In genomic region chr10:52664629-52665028, GRCh38 we compare ENCODE assay signal across 34 cellular contexts.
"Had no signal": no experiment of that assay in that cellular context is flagged by ENCODE, and none has a peak within 500 bp of the region (broad histone marks: within the 10 kb centered on the region; RNA-seq: fewer than 3 reads in every experiment).

No MANE protein-coding gene starts in this region.

- H3K9me3 ChIP-seq: body of pancreas, colonic mucosa, gastrocnemius medialis had no signal

- H3K36me3 Mint-ChIP-seq: activated naive CD4-positive, alpha-beta T cell treated with anti-CD3 and anti-CD28 coated beads, Interleukin-2, amount 50 U/mL, for 24 hours; activated naive CD8-positive, alpha-beta T cell treated with anti-CD3 and anti-CD28 coated beads for 36 hours had no signal

- H3K27me3 ChIP-seq: adrenal gland, body of pancreas, colonic mucosa, dorsolateral prefrontal cortex, gastrocnemius medialis, heart left ventricle, hepatocyte had no signal

- DNase-seq: activated B cell treated with CpG ODN at 0.5 μM for 24 hours; activated CD4-positive, alpha-beta T cell treated with anti-CD3 and anti-CD28 coated beads for 48 hours; activated CD4-positive, alpha-beta T cell treated with anti-CD3 and anti-CD28 coated beads, Interleukin-2, amount 50 U/mL, for 1 hour; activated CD4-positive, alpha-beta T cell treated with anti-CD3 and anti-CD28 coated beads, Interleukin-2, amount 50 U/mL, for 48 hours; activated CD8-positive, alpha-beta memory T cell treated with anti-CD3 and anti-CD28 coated beads for 24 hours; activated CD8-positive, alpha-beta T cell treated with anti-CD3 and anti-CD28 coated beads for 36 hours; activated effector memory CD4-positive, alpha-beta T cell treated with Interleukin-2 at 50 U/mL for 16 hours; activated gamma-delta T cell treated with Interleukin-2 at 50 U/mL for 16 hours; activated naive CD4-positive, alpha-beta T cell treated with Interleukin-2 at 50 U/mL for 16 hours; activated naive CD8-positive, alpha-beta T cell treated with anti-CD3 and anti-CD28 coated beads for 36 hours; activated naive CD8-positive, alpha-beta T cell treated with anti-CD3 and anti-CD28 coated beads, Interleukin-2, amount 50 U/mL, for 24 hours; activated T-cell treated with anti-CD3 and anti-CD28 coated beads, Interleukin-2, amount 50 U/mL, for 4 hours; adrenal gland; amygdala; aorta; body of pancreas; caudate nucleus; cerebellar nuclear complex; colonic mucosa; dorsolateral prefrontal cortex; effector memory CD4-positive, alpha-beta T cell; endodermal cell; foreskin fibroblast; gastrocnemius medialis; glutamatergic neuron; heart left ventricle; T-helper 17 cell had no signal

- H3K27ac Mint-ChIP-seq: activated B cell treated with CpG ODN at 0.5 μM for 24 hours; activated CD8-positive, alpha-beta T cell treated with anti-CD3 and anti-CD28 coated beads for 36 hours; activated naive CD4-positive, alpha-beta T cell treated with anti-CD3 and anti-CD28 coated beads, Interleukin-2, amount 50 U/mL, for 24 hours; activated naive CD8-positive, alpha-beta T cell treated with anti-CD3 and anti-CD28 coated beads for 36 hours; activated naive CD8-positive, alpha-beta T cell treated with anti-CD3 and anti-CD28 coated beads, Interleukin-2, amount 50 U/mL, for 24 hours; activated T-helper 17 cell treated with anti-CD3 and anti-CD28 coated beads, Interleukin-2, amount 50 U/mL, for 72 hours; dendritic cell treated with granulocyte-macrophage colony-stimulating factor and Interleukin-4, amounts not matched to agents 40 ng/mL and 50 ng/mL, for 4 days; endodermal cell; T-helper 17 cell had no signal

- H3K27me3 Mint-ChIP-seq: activated B cell treated with CpG ODN at 0.5 μM for 24 hours; activated CD8-positive, alpha-beta T cell treated with anti-CD3 and anti-CD28 coated beads for 36 hours; activated naive CD4-positive, alpha-beta T cell treated with anti-CD3 and anti-CD28 coated beads, Interleukin-2, amount 50 U/mL, for 24 hours; activated naive CD8-positive, alpha-beta T cell treated with anti-CD3 and anti-CD28 coated beads for 36 hours; activated naive CD8-positive, alpha-beta T cell treated with anti-CD3 and anti-CD28 coated beads, Interleukin-2, amount 50 U/mL, for 24 hours; activated T-helper 17 cell treated with anti-CD3 and anti-CD28 coated beads, Interleukin-2, amount 50 U/mL, for 72 hours; dendritic cell treated with granulocyte-macrophage colony-stimulating factor and Interleukin-4, amounts not matched to agents 40 ng/mL and 50 ng/mL, for 4 days; T-helper 17 cell had no signal

- H3K36me3 ChIP-seq: adrenal gland, colonic mucosa, gastrocnemius medialis, heart left ventricle had no signal

- H2AFZ ChIP-seq: hepatocyte had no signal

- H3K4me3 ChIP-seq: adrenal gland, body of pancreas, colonic mucosa, dorsolateral prefrontal cortex, gastrocnemius medialis, heart left ventricle, hepatocyte had no signal

- ATAC-seq: activated CD4-positive, CD25-positive, alpha-beta regulatory T cell treated with anti-CD3 and anti-CD28 coated beads, Interleukin-2, amount 50 U/mL, for 24 hours; activated CD8-positive, alpha-beta T cell treated with anti-CD3 and anti-CD28 coated beads for 36 hours; activated naive CD8-positive, alpha-beta T cell treated with anti-CD3 and anti-CD28 coated beads, Interleukin-2, amount 50 U/mL, for 24 hours; activated T-cell treated with anti-CD3 and anti-CD28 coated beads, Interleukin-2, amount 50 U/mL, for 4 hours; activated T-helper 17 cell treated with anti-CD3 and anti-CD28 coated beads, Interleukin-2, amount 50 U/mL, for 72 hours; body of pancreas; esophagus mucosa; gastrocnemius medialis; heart left ventricle; T-helper 17 cell had no signal

- H3K79me2 ChIP-seq: hepatocyte had no signal

- H3K4me2 ChIP-seq: hepatocyte had no signal

- H3K4me1 Mint-ChIP-seq: activated B cell treated with CpG ODN at 0.5 μM for 24 hours; activated naive CD4-positive, alpha-beta T cell treated with anti-CD3 and anti-CD28 coated beads, Interleukin-2, amount 50 U/mL, for 24 hours; activated naive CD8-positive, alpha-beta T cell treated with anti-CD3 and anti-CD28 coated beads for 36 hours; activated naive CD8-positive, alpha-beta T cell treated with anti-CD3 and anti-CD28 coated beads, Interleukin-2, amount 50 U/mL, for 24 hours; activated T-helper 17 cell treated with anti-CD3 and anti-CD28 coated beads, Interleukin-2, amount 50 U/mL, for 72 hours; T-helper 17 cell had no signal

- H3K27ac ChIP-seq: adrenal gland, body of pancreas, colonic mucosa, dorsolateral prefrontal cortex, gastrocnemius medialis, heart left ventricle, hepatocyte, VCaP had no signal

- H3K4me1 ChIP-seq: adrenal gland, body of pancreas, colonic mucosa, gastrocnemius medialis, heart left ventricle had no signal

- H3K4me3 Mint-ChIP-seq: activated B cell treated with CpG ODN at 0.5 μM for 24 hours; activated CD8-positive, alpha-beta T cell treated with anti-CD3 and anti-CD28 coated beads for 36 hours; activated naive CD4-positive, alpha-beta T cell treated with anti-CD3 and anti-CD28 coated beads, Interleukin-2, amount 50 U/mL, for 24 hours; activated naive CD8-positive, alpha-beta T cell treated with anti-CD3 and anti-CD28 coated beads for 36 hours; activated naive CD8-positive, alpha-beta T cell treated with anti-CD3 and anti-CD28 coated beads, Interleukin-2, amount 50 U/mL, for 24 hours; activated T-cell treated with anti-CD3 and anti-CD28 coated beads, Interleukin-2, amount 50 U/mL, for 4 hours; activated T-helper 17 cell treated with anti-CD3 and anti-CD28 coated beads, Interleukin-2, amount 50 U/mL, for 72 hours; dendritic cell treated with granulocyte-macrophage colony-stimulating factor and Interleukin-4, amounts not matched to agents 40 ng/mL and 50 ng/mL, for 4 days; endodermal cell; T-helper 17 cell had no signal
